8 cellular contexts compared by ENCODE assay signal in genomic region chr19:45428385-45429231, GRCh38. TPM values are rescaled to one million over a fixed set of nuclear protein-coding genes. Genes with fewer than 3 reads are reported as not detected.
DNase-seq lines count a peak whose midpoint lies in the region; FAIRE-seq and TF ChIP-seq lines count a peak whose summit lies in the region.

No MANE protein-coding gene starts in this region.

- TF ChIP-seq CTCF in Peyer's patch (IDR thresholded peaks at IDR 0.05) (peak in 3 of 6 experiments; percentile 14 to 20 (median 18)), D721Med (IDR thresholded peaks at IDR 0.05; ENCODE audit: insufficient read depth, missing control alignments) (no peak)

- no peaks in the 10 kb centered on the region for H3K36me3 ChIP-seq in Peyer's patch
- no peaks in the 10 kb centered on the region for H3K36me3 ChIP-seq in endocrine pancreas (ENCODE audit: control insufficient read depth, insufficient read depth, low read length)
- no peaks in the 10 kb centered on the region for H3K36me3 ChIP-seq in mucosa of rectum (ENCODE audit: control insufficient read depth in 2 of 2, insufficient read depth in 2 of 2, low read length in 2 of 2)

- H3K4me3 ChIP-seq in Peyer's patch, result peak overlapping the region; percentile 37 to 54 (median 46)
- no peak overlapping the region for H3K4me3 ChIP-seq in endocrine pancreas (ENCODE audit: control insufficient read depth, insufficient read depth, low read length)
- H3K4me3 ChIP-seq in mucosa of rectum (ENCODE audit: low read length in 2 of 2), result peak overlapping the region; percentile 53 to 62

- DNase-seq in NCI-H82 (lab: John Stamatoyannopoulos, UW), result peak; percentile 36
- DNase-seq in NCI-H82 treated with DMSO at 0.1 percent for 48 hours (lab: John Stamatoyannopoulos, UW; ENCODE audit: unreplicated experiment), result no peak
- no peak for DNase-seq in Peyer's patch
- DNase-seq in NCI-H1105 treated with DMSO at 0.1 percent for 48 hours (lab: John Stamatoyannopoulos, UW), result no peak
- DNase-seq in stimulated activated naive CD4-positive, alpha-beta T cell treated with Interleukin-2 at 50 U/mL for 16 hours (lab: John Stamatoyannopoulos, UW), result no peak
- no peak for DNase-seq in D721Med (ENCODE audit: insufficient read length, low spot score)

- H3K27ac ChIP-seq in Peyer's patch (peak overlapping the region; percentile 14 to 79 (median 44)), mucosa of rectum (ENCODE audit: low read depth in 2 of 2, low read length in 2 of 2) (peak overlapping the region in 1 of 2 donors; percentile 43)

- peaks cover 0 to 7% of the 10 kb centered on the region in 2 donors for H3K27me3 ChIP-seq in Peyer's patch
- H3K27me3 ChIP-seq in endocrine pancreas (ENCODE audit: control insufficient read depth, insufficient read depth, low read length), result no peaks in the 10 kb centered on the region
- H3K27me3 ChIP-seq in mucosa of rectum (ENCODE audit: control insufficient read depth in 2 of 2, insufficient read depth in 2 of 2, low read length in 2 of 2), result peaks cover 2 to 4% of the 10 kb centered on the region in 2 donors

- peaks cover 0 to 19% (median 10%) of the 10 kb centered on the region in 4 donors for H3K4me1 ChIP-seq in Peyer's patch
- no peaks in the 10 kb centered on the region for H3K4me1 ChIP-seq in endocrine pancreas (ENCODE audit: control insufficient read depth, insufficient read depth, low read length)
- H3K4me1 ChIP-seq in mucosa of rectum (ENCODE audit: control insufficient read depth in 2 of 2, insufficient read depth in 2 of 2, low read length in 2 of 2), result peaks cover 9 to 10% of the 10 kb centered on the region in 2 donors

- peak overlapping the region; percentile 73 for H3K9ac ChIP-seq in endocrine pancreas (ENCODE audit: control insufficient read depth, insufficient read depth, low read length)
- peak overlapping the region in 1 of 2 donors; percentile 54 for H3K9ac ChIP-seq in mucosa of rectum (ENCODE audit: low read depth in 1 of 2, low read length in 2 of 2)

- H3K9me3 ChIP-seq in Peyer's patch (no peaks in the 10 kb centered on the region), endocrine pancreas (ENCODE audit: control insufficient read depth, low read length) (no peaks in the 10 kb centered on the region), mucosa of rectum (ENCODE audit: control insufficient read depth in 2 of 2, low read length in 2 of 2) (no peaks in the 10 kb centered on the region)

- TF ChIP-seq POLR2A in Peyer's patch (IDR thresholded peaks at IDR 0.05), result no peak

- FAIRE-seq in D721Med (lab: Jason Lieb, UNC), result no peak

RNA-seq across cellular contexts. Expression of gene ERCC1, which starts 4.9 kb away (rescaled TPM):
- total RNA-seq in Peyer's patch, result 10 to 100 TPM; 39.9 to 69.3 (median 52.5) TPM

RNA-seq across cellular contexts. Expression of gene POLR1G, which starts 22.2 kb away (rescaled TPM):
- total RNA-seq in Peyer's patch, result 10 to 100 TPM in 1 of 4 donors, 1 to 10 TPM in 2, under 1 TPM in 1; 0.88 to 10.7 (median 2.5) TPM

RNA-seq across cellular contexts. Expression of gene PPP1R13L, which starts 23.7 kb away (rescaled TPM):
- 10 to 100 TPM; 16.5 to 53.9 (median 36.2) TPM for total RNA-seq in Peyer's patch

RNA-seq across cellular contexts. Expression of gene FOSB, which starts 39.2 kb away (rescaled TPM):
- 10 to 100 TPM in 2 of 4 donors, 1 to 10 TPM in 1, under 1 TPM in 1; 0.85 to 56.1 (median 9.6) TPM for total RNA-seq in Peyer's patch

RNA-seq across cellular contexts. Expression of gene ERCC2, which starts 58.2 kb away (rescaled TPM):
- 10 to 100 TPM; 12.3 to 23.9 (median 14.3) TPM for total RNA-seq in Peyer's patch
